In the genomic region with DNA sequence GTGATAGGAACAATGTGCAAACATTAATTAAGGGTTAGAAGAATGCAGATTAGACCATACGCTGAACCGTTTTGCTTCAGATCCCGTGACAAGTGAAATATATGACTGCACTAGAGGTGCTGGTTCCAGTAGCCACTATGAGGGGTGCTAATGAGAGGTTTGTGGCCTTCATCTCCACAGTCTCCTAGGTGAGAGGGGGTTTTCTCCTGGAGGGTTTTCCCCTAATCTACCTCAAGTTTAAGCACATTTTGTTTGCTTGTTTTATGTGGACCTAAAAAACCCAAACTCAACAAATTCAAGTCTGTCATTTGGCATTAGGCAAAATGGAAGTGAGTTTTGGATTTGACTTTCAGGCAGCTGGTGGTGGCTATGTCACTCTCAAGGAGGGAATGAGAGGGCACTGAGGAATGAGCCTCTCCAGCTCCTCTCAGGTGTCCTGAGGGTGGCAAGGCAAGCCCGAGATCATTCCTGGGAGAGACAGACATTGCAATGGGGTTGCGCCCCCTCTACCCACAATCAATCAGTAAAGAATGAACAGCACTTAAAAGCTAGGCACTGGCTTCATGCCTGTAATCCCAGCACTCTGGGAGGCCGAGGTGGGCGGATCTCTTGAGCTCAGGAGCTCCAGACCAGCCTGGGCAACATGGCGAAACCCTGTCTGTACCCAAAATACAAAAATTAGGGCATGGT, we compare ENCODE assay signal across 9 cellular contexts. TPM values are rescaled to one million over a fixed set of nuclear protein-coding genes. Genes with fewer than 3 reads are reported as not detected.
DNase-seq lines count a peak whose midpoint lies in the region; ATAC-seq and TF ChIP-seq lines count a peak whose summit lies in the region.
"Had no signal": no experiment of that assay in that cellular context is flagged by ENCODE, and none has a peak within 500 bp of the region (broad histone marks: within the 10 kb centered on the region; RNA-seq: fewer than 3 reads in every experiment).

No MANE protein-coding gene starts in this region.

- no peaks in the 10 kb centered on the region for H3K79me2 ChIP-seq in SU-DHL-6 (ENCODE audit: insufficient read depth, low read length)

- POLR2A ChIA-PET in GM10248 (lab: Yijun Ruan, JAX), result interaction anchor here (0.6 to 2.1 kb wide), 9 partner anchors 9 to 385 kb away, joined by 3 to 6 read pairs (median 4); partner anchors contain the start of genes GATM and SHF

- no peak for TF ChIP-seq CTCF in cardiac muscle cell (IDR thresholded peaks at IDR 0.05; ENCODE audit: low read depth, low read length)
- no peak for TF ChIP-seq CTCF in SU-DHL-6 (IDR thresholded peaks at IDR 0.05; ENCODE audit: insufficient read depth, low read length, poor library complexity, severe bottlenecking)
- TF ChIP-seq CTCF in upper lobe of left lung (IDR thresholded peaks at IDR 0.05), result no peak
- no peak for TF ChIP-seq CTCF in GM10248 (IDR thresholded peaks at IDR 0.05; ENCODE audit: control extremely low read depth, extremely low read depth, low read depth, missing control alignments)
- TF ChIP-seq CTCF in omental fat pad (IDR thresholded peaks at IDR 0.05), result no peak

- H3K36me3 ChIP-seq in cardiac muscle cell (no peaks in the 10 kb centered on the region), SU-DHL-6 (ENCODE audit: low read length) (no peaks in the 10 kb centered on the region), muscle layer of duodenum (ENCODE audit: control insufficient read depth in 1 of 2, insufficient read depth in 2 of 2, low read length in 2 of 2) (no peaks in the 10 kb centered on the region), upper lobe of left lung (no peaks in the 10 kb centered on the region)

- H3K4me1 ChIP-seq in cardiac muscle cell (ENCODE audit: low read depth) (no peaks in the 10 kb centered on the region), muscle layer of duodenum (ENCODE audit: control insufficient read depth in 1 of 2, insufficient read depth in 2 of 2, low read length in 2 of 2) (peaks cover 0 to 6% of the 10 kb centered on the region in 2 donors), upper lobe of left lung (peaks cover 8 to 18% (median 13%) of the 10 kb centered on the region in 4 donors)

- no peak for TF ChIP-seq EP300 in upper lobe of left lung (IDR thresholded peaks at IDR 0.05)

- H3K9ac ChIP-seq in SU-DHL-6 (ENCODE audit: low read length), result no peak overlapping the region

- H3K4me3 ChIP-seq in cardiac muscle cell (no peak overlapping the region), SU-DHL-6 (ENCODE audit: insufficient read depth, low read length, poor library complexity, severe bottlenecking) (no peak overlapping the region), muscle layer of duodenum (ENCODE audit: low read depth in 1 of 2, low read length in 2 of 2) (peak overlapping the region in 1 of 2 donors; percentile 92), upper lobe of left lung (peak overlapping the region in 2 of 4 donors; percentile 77 to 92)

- ATAC-seq in left cardiac atrium (no peak), upper lobe of left lung (ENCODE audit: low FRiP score in 2 of 2) (no peak), omental fat pad (ENCODE audit: low FRiP score) (no peak)

- 76 to 88% methylated on average over 7 to 8 of the region's 8 CpGs for WGBS in upper lobe of left lung, 2 donors

- H3K4me2 ChIP-seq in SU-DHL-6 (ENCODE audit: low read depth, low read length, poor library complexity, severe bottlenecking), result peak overlapping the region; percentile 96

- H3F3A ChIP-seq in SU-DHL-6 (ENCODE audit: insufficient read depth), result peaks cover 25% of the 10 kb centered on the region

- H3K27me3 ChIP-seq in cardiac muscle cell, result no peaks in the 10 kb centered on the region
- H3K27me3 ChIP-seq in SU-DHL-6 (ENCODE audit: low read length), result no peaks in the 10 kb centered on the region
- no peaks in the 10 kb centered on the region for H3K27me3 ChIP-seq in muscle layer of duodenum (ENCODE audit: low read depth, low read length)
- no peaks in the 10 kb centered on the region for H3K27me3 ChIP-seq in upper lobe of left lung

- H4K20me1 ChIP-seq in SU-DHL-6 (ENCODE audit: low read depth, low read length), result no peaks in the 10 kb centered on the region

- no peaks in the 10 kb centered on the region for H3K9me2 ChIP-seq in SU-DHL-6 (replicated peaks; ENCODE audit: insufficient read depth, low read length)

- no peak overlapping the region for H2AFZ ChIP-seq in SU-DHL-6 (ENCODE audit: low read depth, low read length, severe bottlenecking)

- DNase-seq in cardiac muscle cell (ENCODE audit: low read depth in 1 of 2, low spot score in 1 of 2), result no peak
- no peak for DNase-seq in left cardiac atrium
- no peak for DNase-seq in upper lobe of left lung
- no peak for DNase-seq in GM10248 (ENCODE audit: extremely low spot score)
- DNase-seq in NCI-H1105 (lab: John Stamatoyannopoulos, UW), result no peak
- DNase-seq in omental fat pad (ENCODE audit: low spot score), result no peak

- TF ChIP-seq POLR2A in upper lobe of left lung (IDR thresholded peaks at IDR 0.05), result no peak

- intact Hi-C loops in left cardiac atrium (cut with DNase I), result loop anchor here in 1 of 2 donors (10.0 kb wide), 1 partner anchor 193 kb away; no protein-coding TSS in a partner anchor

- CTCF ChIA-PET in GM10248 (lab: Yijun Ruan, JAX), result interaction anchor here (0.7 to 5.8 kb wide), 18 partner anchors 11 to 255 kb away, joined by 3 to 58 read pairs (median 5); partner anchors contain the start of gene SHF

- no peaks in the 10 kb centered on the region for H3K9me3 ChIP-seq in cardiac muscle cell (ENCODE audit: low read depth)
- H3K9me3 ChIP-seq in SU-DHL-6 (ENCODE audit: insufficient read depth, low read length), result no peaks in the 10 kb centered on the region
- no peaks in the 10 kb centered on the region for H3K9me3 ChIP-seq in muscle layer of duodenum (ENCODE audit: control insufficient read depth in 1 of 2, low read length in 2 of 2)
- H3K9me3 ChIP-seq in upper lobe of left lung, result no peaks in the 10 kb centered on the region

- H3K27ac ChIP-seq in cardiac muscle cell (peak overlapping the region; percentile 97), SU-DHL-6 (ENCODE audit: low read depth, low read length) (no peak overlapping the region), muscle layer of duodenum (ENCODE audit: low read length) (peak overlapping the region; percentile 99), upper lobe of left lung (peak overlapping the region in 3 of 4 donors; percentile 95 to 98 (median 96))

RNA-seq across cellular contexts. Expression of gene SHF, which starts 13.9 kb away (rescaled TPM):
- total RNA-seq in cardiac muscle cell, result 20.0 and 20.8 TPM in 2 replicates
- polyA plus RNA-seq in cardiac muscle cell, result 24.9 and 26.9 TPM in 2 replicates
- total RNA-seq in left cardiac atrium, result 1 to 10 TPM; 6.9 to 8.6 TPM
- 1 to 10 TPM; 1.4 to 8.0 (median 5.1) TPM for total RNA-seq in upper lobe of left lung
- 10 to 100 TPM in 1 of 4 donors, 1 to 10 TPM in 3; 1.9 to 10.5 (median 3.7) TPM for total RNA-seq in omental fat pad

RNA-seq across cellular contexts. Expression of gene SLC28A2, which starts 50.3 kb away (rescaled TPM):
- total RNA-seq in cardiac muscle cell (not detected in 2 replicates), left cardiac atrium (not detected), upper lobe of left lung (under 1 TPM in 1 of 6 donors, not detected in 5; 0.20 TPM), omental fat pad (not detected)
- 0.10 and 0.31 TPM in 2 replicates for polyA plus RNA-seq in cardiac muscle cell
- total RNA-seq: activated T-cell treated with anti-CD3 and anti-CD28 coated beads, Interleukin-2, amount 50 U/mL, for 72 hours had no signal
